1 cellular context compared by ENCODE assay signal in genomic region chr17:41956522-41956921, GRCh38.
A peak's percentile ranks its signal among the peaks of the same experiment; 100 is the strongest.
TF ChIP-seq lines count a peak whose summit lies in the region.

No MANE protein-coding gene starts in this region.

TF ChIP-seq in K562, 482 proteins besides CTCF, POLR2A, EP300 and RAD21 (continued from another document):
- TF ChIP-seq, protein P1, sequence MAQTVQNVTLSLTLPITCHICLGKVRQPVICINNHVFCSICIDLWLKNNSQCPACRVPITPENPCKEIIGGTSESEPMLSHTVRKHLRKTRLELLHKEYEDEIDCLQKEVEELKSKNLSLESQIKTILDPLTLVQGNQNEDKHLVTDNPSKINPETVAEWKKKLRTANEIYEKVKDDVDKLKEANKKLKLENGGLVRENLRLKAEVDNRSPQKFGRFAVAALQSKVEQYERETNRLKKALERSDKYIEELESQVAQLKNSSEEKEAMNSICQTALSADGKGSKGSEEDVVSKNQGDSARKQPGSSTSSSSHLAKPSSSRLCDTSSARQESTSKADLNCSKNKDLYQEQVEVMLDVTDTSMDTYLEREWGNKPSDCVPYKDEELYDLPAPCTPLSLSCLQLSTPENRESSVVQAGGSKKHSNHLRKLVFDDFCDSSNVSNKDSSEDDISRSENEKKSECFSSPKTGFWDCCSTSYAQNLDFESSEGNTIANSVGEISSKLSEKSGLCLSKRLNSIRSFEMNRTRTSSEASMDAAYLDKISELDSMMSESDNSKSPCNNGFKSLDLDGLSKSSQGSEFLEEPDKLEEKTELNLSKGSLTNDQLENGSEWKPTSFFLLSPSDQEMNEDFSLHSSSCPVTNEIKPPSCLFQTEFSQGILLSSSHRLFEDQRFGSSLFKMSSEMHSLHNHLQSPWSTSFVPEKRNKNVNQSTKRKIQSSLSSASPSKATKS (CRISPR knock-in tag; IDR thresholded peaks at IDR 0.05): no peak
- TF ChIP-seq, protein P2, sequence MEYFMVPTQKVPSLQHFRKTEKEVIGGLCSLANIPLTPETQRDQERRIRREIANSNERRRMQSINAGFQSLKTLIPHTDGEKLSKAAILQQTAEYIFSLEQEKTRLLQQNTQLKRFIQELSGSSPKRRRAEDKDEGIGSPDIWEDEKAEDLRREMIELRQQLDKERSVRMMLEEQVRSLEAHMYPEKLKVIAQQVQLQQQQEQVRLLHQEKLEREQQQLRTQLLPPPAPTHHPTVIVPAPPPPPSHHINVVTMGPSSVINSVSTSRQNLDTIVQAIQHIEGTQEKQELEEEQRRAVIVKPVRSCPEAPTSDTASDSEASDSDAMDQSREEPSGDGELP (CRISPR knock-in tag; IDR thresholded peaks at IDR 0.05; ENCODE audit: borderline replicate concordance): no peak
- TF ChIP-seq DPF2 (IDR thresholded peaks at IDR 0.05): peak; percentile 41; the same call in 1 of the 2 replicates
- TF ChIP-seq DNMT1 (IDR thresholded peaks at IDR 0.05): no peak
- TF ChIP-seq, protein P3, sequence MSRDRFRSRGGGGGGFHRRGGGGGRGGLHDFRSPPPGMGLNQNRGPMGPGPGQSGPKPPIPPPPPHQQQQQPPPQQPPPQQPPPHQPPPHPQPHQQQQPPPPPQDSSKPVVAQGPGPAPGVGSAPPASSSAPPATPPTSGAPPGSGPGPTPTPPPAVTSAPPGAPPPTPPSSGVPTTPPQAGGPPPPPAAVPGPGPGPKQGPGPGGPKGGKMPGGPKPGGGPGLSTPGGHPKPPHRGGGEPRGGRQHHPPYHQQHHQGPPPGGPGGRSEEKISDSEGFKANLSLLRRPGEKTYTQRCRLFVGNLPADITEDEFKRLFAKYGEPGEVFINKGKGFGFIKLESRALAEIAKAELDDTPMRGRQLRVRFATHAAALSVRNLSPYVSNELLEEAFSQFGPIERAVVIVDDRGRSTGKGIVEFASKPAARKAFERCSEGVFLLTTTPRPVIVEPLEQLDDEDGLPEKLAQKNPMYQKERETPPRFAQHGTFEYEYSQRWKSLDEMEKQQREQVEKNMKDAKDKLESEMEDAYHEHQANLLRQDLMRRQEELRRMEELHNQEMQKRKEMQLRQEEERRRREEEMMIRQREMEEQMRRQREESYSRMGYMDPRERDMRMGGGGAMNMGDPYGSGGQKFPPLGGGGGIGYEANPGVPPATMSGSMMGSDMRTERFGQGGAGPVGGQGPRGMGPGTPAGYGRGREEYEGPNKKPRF (IDR thresholded peaks at IDR 0.05; ENCODE audit: low read depth, low read length): no peak
- no peak for TF ChIP-seq NCOA1 (IDR thresholded peaks at IDR 0.05; ENCODE audit: low read depth)
- peak; percentile 78 for TF ChIP-seq ZNF384 (IDR thresholded peaks at IDR 0.05; ENCODE audit: low read depth, low read length)
- no peak for TF ChIP-seq DDX20 (tag; IDR thresholded peaks at IDR 0.05; ENCODE audit: low read depth)
- TF ChIP-seq MYBL2 (IDR thresholded peaks at IDR 0.05; ENCODE audit: low read depth): no peak
- TF ChIP-seq MYBL2 (CRISPR knock-in tag; IDR thresholded peaks at IDR 0.05; ENCODE audit: borderline replicate concordance): no peak
- peak; percentile 28; the same call in 1 of the 2 replicates for TF ChIP-seq ATF7 (IDR thresholded peaks at IDR 0.05)
- no peak for TF ChIP-seq WHSC1 (IDR thresholded peaks at IDR 0.05; ENCODE audit: low read length)
- TF ChIP-seq, protein P4, sequence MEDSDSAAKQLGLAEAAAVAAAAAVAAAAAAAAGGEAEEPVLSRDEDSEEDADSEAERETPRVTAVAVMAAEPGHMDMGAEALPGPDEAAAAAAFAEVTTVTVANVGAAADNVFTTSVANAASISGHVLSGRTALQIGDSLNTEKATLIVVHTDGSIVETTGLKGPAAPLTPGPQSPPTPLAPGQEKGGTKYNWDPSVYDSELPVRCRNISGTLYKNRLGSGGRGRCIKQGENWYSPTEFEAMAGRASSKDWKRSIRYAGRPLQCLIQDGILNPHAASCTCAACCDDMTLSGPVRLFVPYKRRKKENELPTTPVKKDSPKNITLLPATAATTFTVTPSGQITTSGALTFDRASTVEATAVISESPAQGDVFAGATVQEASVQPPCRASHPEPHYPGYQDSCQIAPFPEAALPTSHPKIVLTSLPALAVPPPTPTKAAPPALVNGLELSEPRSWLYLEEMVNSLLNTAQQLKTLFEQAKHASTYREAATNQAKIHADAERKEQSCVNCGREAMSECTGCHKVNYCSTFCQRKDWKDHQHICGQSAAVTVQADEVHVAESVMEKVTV (CRISPR knock-in tag; IDR thresholded peaks at IDR 0.05): no peak
- TF ChIP-seq ZKSCAN3 (CRISPR knock-in tag; IDR thresholded peaks at IDR 0.05): no peak
- peak; percentile 61; the same call in 1 of the 2 replicates for TF ChIP-seq JUND (IDR thresholded peaks at IDR 0.05; ENCODE audit: borderline replicate concordance, low read depth, low read length)
- no peak for TF ChIP-seq JUND (tag; IDR thresholded peaks at IDR 0.05; ENCODE audit: borderline replicate concordance, low read depth, low read length)
- no peak for TF ChIP-seq ZNF445 (CRISPR knock-in tag; IDR thresholded peaks at IDR 0.05; ENCODE audit: low read depth)
TF ChIP-seq in K562: peak in this region for 8.
